Comparison of ENCODE assay signal across 1 cellular context in genomic region chr1:65681101-65681500, GRCh38.
TF ChIP-seq lines count a peak whose summit lies in the region.

No MANE protein-coding gene starts in this region.

TF ChIP-seq in SK-N-SH, 30 proteins besides CTCF, POLR2A, EP300 and RAD21:
- TF ChIP-seq NFIC (IDR thresholded peaks at IDR 0.05; ENCODE audit: borderline replicate concordance) (no peak), FOSL2 (IDR thresholded peaks at IDR 0.05; ENCODE audit: borderline replicate concordance, low read depth) (peak; percentile 58; the same call in 1 of the 2 replicates), TCF12 (IDR thresholded peaks at IDR 0.05) (peak; percentile 29), FOXM1 (IDR thresholded peaks at IDR 0.05; ENCODE audit: low read depth) (no peak), POLR2AphosphoS5 (IDR thresholded peaks at IDR 0.05; ENCODE audit: low read depth, low read length) (no peak), GABPA (IDR thresholded peaks at IDR 0.05; ENCODE audit: low read depth) (no peak), GATA2 (CRISPR knock-in tag; IDR thresholded peaks at IDR 0.05) (no peak)
- TF ChIP-seq, protein P1, sequence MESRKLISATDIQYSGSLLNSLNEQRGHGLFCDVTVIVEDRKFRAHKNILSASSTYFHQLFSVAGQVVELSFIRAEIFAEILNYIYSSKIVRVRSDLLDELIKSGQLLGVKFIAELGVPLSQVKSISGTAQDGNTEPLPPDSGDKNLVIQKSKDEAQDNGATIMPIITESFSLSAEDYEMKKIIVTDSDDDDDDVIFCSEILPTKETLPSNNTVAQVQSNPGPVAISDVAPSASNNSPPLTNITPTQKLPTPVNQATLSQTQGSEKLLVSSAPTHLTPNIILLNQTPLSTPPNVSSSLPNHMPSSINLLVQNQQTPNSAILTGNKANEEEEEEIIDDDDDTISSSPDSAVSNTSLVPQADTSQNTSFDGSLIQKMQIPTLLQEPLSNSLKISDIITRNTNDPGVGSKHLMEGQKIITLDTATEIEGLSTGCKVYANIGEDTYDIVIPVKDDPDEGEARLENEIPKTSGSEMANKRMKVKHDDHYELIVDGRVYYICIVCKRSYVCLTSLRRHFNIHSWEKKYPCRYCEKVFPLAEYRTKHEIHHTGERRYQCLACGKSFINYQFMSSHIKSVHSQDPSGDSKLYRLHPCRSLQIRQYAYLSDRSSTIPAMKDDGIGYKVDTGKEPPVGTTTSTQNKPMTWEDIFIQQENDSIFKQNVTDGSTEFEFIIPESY (IDR thresholded peaks at IDR 0.05; ENCODE audit: borderline replicate concordance, low read depth), result no peak
